Comparison of ENCODE assay signal across 14 cellular contexts in genomic region chrX:101419489-101419888, GRCh38. TPM values are rescaled to one million over a fixed set of nuclear protein-coding genes. Genes with fewer than 3 reads are reported as not detected.
DNase-seq lines count a peak whose midpoint lies in the region; ATAC-seq and FAIRE-seq lines count a peak whose summit lies in the region.
"Had no signal": no experiment of that assay in that cellular context is flagged by ENCODE, and none has a peak within 500 bp of the region (broad histone marks: within the 10 kb centered on the region; RNA-seq: fewer than 3 reads in every experiment).

No MANE protein-coding gene starts in this region.

- no peak for DNase-seq in activated CD4-positive, alpha-beta T cell treated with anti-CD3 and anti-CD28 coated beads for 36 hours
- no peak for DNase-seq in activated CD4-positive, alpha-beta T cell treated with anti-CD3 and anti-CD28 coated beads for 1 hour
- DNase-seq in T-cell (no peak), immature natural killer cell (no peak), small intestine (peak; percentile 81), NCI-H226 (no peak), NCI-H510A (lab: John Stamatoyannopoulos, UW) (no peak)
- DNase-seq: activated CD4-positive, CD25-positive, alpha-beta regulatory T cell treated with anti-CD3 and anti-CD28 coated beads, Interleukin-2, amount 50 U/mL, for 72 hours; IMR-90; NCI-H1436 treated with DMSO at 0.1 percent for 48 hours; NCI-H748 treated with DMSO at 0.1 percent for 48 hours; SJCRH30 had no signal

- POLR2A ChIA-PET in activated CD4-positive, alpha-beta T cell treated with anti-CD3 and anti-CD28 coated beads for 36 hours (lab: Charles Lee) = no interaction called here
- POLR2A ChIA-PET in T-cell (lab: Charles Lee) = no interaction called here

- no peaks in the 10 kb centered on the region for H3K27me3 ChIP-seq in small intestine (ENCODE audit: control insufficient read depth in 2 of 2, insufficient read depth in 2 of 2, low read length in 2 of 2)
- H3K27me3 ChIP-seq: SJCRH30 had no signal

- no peaks in the 10 kb centered on the region for H3K36me3 ChIP-seq in small intestine (ENCODE audit: control insufficient read depth in 2 of 2, insufficient read depth in 2 of 2, low read length in 2 of 2)
- H3K36me3 ChIP-seq: SJCRH30 had no signal

- no peaks in the 10 kb centered on the region for H3K9me3 Mint-ChIP-seq in activated CD4-positive, alpha-beta T cell treated with anti-CD3 and anti-CD28 coated beads for 36 hours (ENCODE audit: low read depth)
- no peaks in the 10 kb centered on the region for H3K9me3 Mint-ChIP-seq in T-cell
- no peaks in the 10 kb centered on the region for H3K9me3 Mint-ChIP-seq in immature natural killer cell

- no peak for FAIRE-seq in small intestine (lab: Jason Lieb, UNC)
- FAIRE-seq: A549 had no signal

- peaks cover 1% of the 10 kb centered on the region for H3K36me3 Mint-ChIP-seq in activated CD4-positive, alpha-beta T cell treated with anti-CD3 and anti-CD28 coated beads for 36 hours (ENCODE audit: low read depth)
- H3K36me3 Mint-ChIP-seq in T-cell = peaks cover 8% of the 10 kb centered on the region
- peaks cover 0 to 6% (median 0%) of the 10 kb centered on the region in 3 donors for H3K36me3 Mint-ChIP-seq in immature natural killer cell

- H3K4me1 ChIP-seq in small intestine (ENCODE audit: control insufficient read depth in 2 of 2, insufficient read depth in 1 of 2, low read depth in 1 of 2, low read length in 1 of 2) = no peaks in the 10 kb centered on the region
- H3K4me1 ChIP-seq: SJCRH30 had no signal

- no peak for ATAC-seq in activated CD4-positive, alpha-beta T cell treated with anti-CD3 and anti-CD28 coated beads for 36 hours
- ATAC-seq in T-cell (replicated peaks in 1 of 4) (no peak), GM19023 (IDR thresholded peaks at IDR 0.05; ENCODE audit: unreplicated experiment) (no peak)

- H3K27me3 Mint-ChIP-seq in activated CD4-positive, alpha-beta T cell treated with anti-CD3 and anti-CD28 coated beads for 36 hours = no peaks in the 10 kb centered on the region
- peaks cover 0 to 8% of the 10 kb centered on the region in 2 donors for H3K27me3 Mint-ChIP-seq in T-cell
- H3K27me3 Mint-ChIP-seq in immature natural killer cell (ENCODE audit: low read depth in 3 of 3) = peaks cover 3 to 10% (median 5%) of the 10 kb centered on the region in 3 donors

- peak overlapping the region in 1 of 2 donors; percentile 5 for H3K27ac ChIP-seq in small intestine (ENCODE audit: low read depth in 1 of 2, low read length in 1 of 2)

- intact Hi-C loops in activated CD4-positive, alpha-beta T cell treated with anti-CD3 and anti-CD28 coated beads for 36 hours (cut with DNase I, micrococcal nuclease) = loop anchor here (5.0 to 10.0 kb wide), 8 partner anchors 68 to 1235 kb away; partner anchors contain the start of genes ARMCX1 (in 1 of the 2), ARMCX2 (in 1 of the 2), ARMCX4 (in 1 of the 2) and ARMCX5 (in 1 of the 2)

- no peak overlapping the region for H3K4me3 Mint-ChIP-seq in activated CD4-positive, alpha-beta T cell treated with anti-CD3 and anti-CD28 coated beads for 36 hours
- H3K4me3 Mint-ChIP-seq in T-cell (peak overlapping the region in 2 of 3 donors; percentile 51 to 94), immature natural killer cell (peak overlapping the region; percentile 58 to 91 (median 90))

- H3K4me1 Mint-ChIP-seq in activated CD4-positive, alpha-beta T cell treated with anti-CD3 and anti-CD28 coated beads for 36 hours = peaks cover 41% of the 10 kb centered on the region
- H3K4me1 Mint-ChIP-seq in T-cell (peaks cover 21 to 43% (median 28%) of the 10 kb centered on the region in 3 donors), immature natural killer cell (peaks cover 19 to 28% of the 10 kb centered on the region in 2 donors)

- CTCF ChIA-PET in activated CD4-positive, alpha-beta T cell treated with anti-CD3 and anti-CD28 coated beads for 36 hours (lab: Charles Lee) = no interaction called here
- CTCF ChIA-PET in T-cell (lab: Charles Lee) = interaction anchor here (0.5 to 1.1 kb wide), 3 partner anchors 16 to 339 kb away, joined by 3 to 8 read pairs (median 7); no protein-coding TSS in a partner anchor

- peak overlapping the region; percentile 47 for H3K27ac Mint-ChIP-seq in activated CD4-positive, alpha-beta T cell treated with anti-CD3 and anti-CD28 coated beads for 36 hours
- peak overlapping the region; percentile 29 to 70 for H3K27ac Mint-ChIP-seq in T-cell
- H3K27ac Mint-ChIP-seq in immature natural killer cell = peak overlapping the region; percentile 43 to 94 (median 66)

- H3K9me3 ChIP-seq in small intestine (ENCODE audit: control insufficient read depth, low read depth) = no peaks in the 10 kb centered on the region
- H3K9me3 ChIP-seq: A549, SJCRH30 had no signal

- WGBS in small intestine, 3 donors = 24 to 75% (median 32%) methylated on average over 2 of the region's 2 CpGs

- no peak overlapping the region for H3K4me3 ChIP-seq in small intestine (ENCODE audit: low read depth in 1 of 2, low read length in 2 of 2)

RNA-seq across cellular contexts. Expression of gene HNRNPH2, which starts 11.5 kb away (rescaled TPM):
- 10 to 100 TPM; 18.6 to 26.9 TPM for total RNA-seq in activated CD4-positive, alpha-beta T cell treated with anti-CD3 and anti-CD28 coated beads for 36 hours
- 10 to 100 TPM; 32.4 to 39.5 (median 36.0) TPM for total RNA-seq in T-cell
- polyA plus RNA-seq in immature natural killer cell (100 to 1,000 TPM in 2 of 3 donors, 10 to 100 TPM in 1; 80.6 to 188 (median 120) TPM), small intestine (10 to 100 TPM; 60.2 to 72.4 (median 71.5) TPM)

RNA-seq across cellular contexts. Expression of gene GLA, which starts 11.8 kb away (rescaled TPM):
- total RNA-seq in activated CD4-positive, alpha-beta T cell treated with anti-CD3 and anti-CD28 coated beads for 36 hours = 10 to 100 TPM; 32.6 to 42.2 TPM
- 10 to 100 TPM; 11.3 to 22.5 (median 14.9) TPM for total RNA-seq in T-cell
- polyA plus RNA-seq in immature natural killer cell (10 to 100 TPM; 19.3 to 23.6 (median 22.7) TPM), small intestine (10 to 100 TPM; 15.9 to 34.6 (median 32.7) TPM)

RNA-seq across cellular contexts. Expression of gene RPL36A, which starts 28.7 kb away (rescaled TPM):
- 100 to 1,000 TPM; 340 to 709 TPM for total RNA-seq in activated CD4-positive, alpha-beta T cell treated with anti-CD3 and anti-CD28 coated beads for 36 hours
- 100 to 1,000 TPM; 183 to 509 (median 431) TPM for total RNA-seq in T-cell
- 1,000 to 10,000 TPM in 1 of 3 donors, 100 to 1,000 TPM in 2; 753 to 1,251 (median 825) TPM for polyA plus RNA-seq in immature natural killer cell
- 1,000 to 10,000 TPM; 1,312 to 3,526 (median 2,289) TPM for polyA plus RNA-seq in small intestine

RNA-seq across cellular contexts. Expression of gene BTK, which starts 33.5 kb away (rescaled TPM):
- not detected for total RNA-seq in activated CD4-positive, alpha-beta T cell treated with anti-CD3 and anti-CD28 coated beads for 36 hours
- total RNA-seq in T-cell = 1 to 10 TPM; 1.6 to 9.5 (median 4.1) TPM
- 1 to 10 TPM in 1 of 3 donors, under 1 TPM in 2; 0.36 to 3.4 (median 0.91) TPM for polyA plus RNA-seq in immature natural killer cell
- 1 to 10 TPM in 2 of 3 donors, under 1 TPM in 1; 0.22 to 4.9 (median 2.9) TPM for polyA plus RNA-seq in small intestine
- total RNA-seq: IMR-90, SJCRH30 had no signal
- polyA plus RNA-seq: IMR-90 had no signal
